Comparison of ENCODE assay signal across 20 cellular contexts in genomic region chr4:23884261-23884660, GRCh38. TPM values are rescaled to one million over a fixed set of nuclear protein-coding genes. Genes with fewer than 3 reads are reported as not detected.
A peak's percentile ranks its signal among the peaks of the same experiment; 100 is the strongest.
DNase-seq lines count a peak whose midpoint lies in the region; ATAC-seq, FAIRE-seq and TF ChIP-seq lines count a peak whose summit lies in the region.
"Had no signal": no experiment of that assay in that cellular context is flagged by ENCODE, and none has a peak within 500 bp of the region (broad histone marks: within the 10 kb centered on the region; RNA-seq: fewer than 3 reads in every experiment).

No MANE protein-coding gene starts in this region.

- FAIRE-seq in colon (lab: Jason Lieb, UNC), result peak; percentile 24
- FAIRE-seq: HTR-8/SVneo had no signal

- no peaks in the 10 kb centered on the region for H3K36me3 ChIP-seq in gastroesophageal sphincter
- no peaks in the 10 kb centered on the region for H3K36me3 ChIP-seq in effector memory CD4-positive, alpha-beta T cell (ENCODE audit: control insufficient read depth, insufficient read depth, low read length)

- H3K27ac ChIP-seq in gastroesophageal sphincter, result peak overlapping the region in 3 of 4 donors; percentile 82 to 87 (median 83)
- no peak overlapping the region for H3K27ac ChIP-seq in effector memory CD4-positive, alpha-beta T cell (ENCODE audit: insufficient read depth, low read length, poor library complexity, severe bottlenecking)
- H3K27ac ChIP-seq: HL-60, PC-9 had no signal

- no peaks in the 10 kb centered on the region for H3K9me3 ChIP-seq in gastroesophageal sphincter
- no peaks in the 10 kb centered on the region for H3K9me3 ChIP-seq in effector memory CD4-positive, alpha-beta T cell (ENCODE audit: control insufficient read depth, low read length)
- H3K9me3 ChIP-seq: BE2C had no signal

- no peaks in the 10 kb centered on the region for H3K27me3 ChIP-seq in gastroesophageal sphincter
- no peaks in the 10 kb centered on the region for H3K27me3 ChIP-seq in effector memory CD4-positive, alpha-beta T cell (replicated peaks; ENCODE audit: control insufficient read depth, insufficient read depth, low read length, poor library complexity, severe bottlenecking)
- H3K27me3 ChIP-seq: BE2C had no signal

- TF ChIP-seq EP300 in gastroesophageal sphincter (IDR thresholded peaks at IDR 0.05), result no peak

- ATAC-seq in gastroesophageal sphincter, result no peak

- DNase-seq in amniotic epithelial cell (ENCODE audit: low read depth) (peak; percentile 12), retinal pigment epithelial cell (ENCODE audit: low read depth) (no peak), NCI-H2029 treated with DMSO at 0.1 percent for 48 hours (lab: John Stamatoyannopoulos, UW) (no peak), SHP77 treated with DMSO at 0.1 percent for 48 hours (lab: John Stamatoyannopoulos, UW) (no peak)
- DNase-seq in effector memory CD4-positive, alpha-beta T cell, result no peak
- DNase-seq: BE2C; Calu3; CD4-positive, alpha-beta T cell; DMS79; HCEC 1CT; NCI-H1417; NCI-H1930; NCI-H2171; NCI-H446 treated with DMSO at 0.1 percent for 48 hours; NCI-H748 treated with DMSO at 0.1 percent for 48 hours; PC-9 had no signal

- no peak for TF ChIP-seq POLR2A in gastroesophageal sphincter (IDR thresholded peaks at IDR 0.05)

- peaks cover 0 to 73% (median 3%) of the 10 kb centered on the region in 3 donors for H3K4me1 ChIP-seq in gastroesophageal sphincter
- no peaks in the 10 kb centered on the region for H3K4me1 ChIP-seq in effector memory CD4-positive, alpha-beta T cell (ENCODE audit: control insufficient read depth, insufficient read depth, low read length, poor library complexity, severe bottlenecking)

- no peak for TF ChIP-seq CTCF in gastroesophageal sphincter (IDR thresholded peaks at IDR 0.05)
- no peak for TF ChIP-seq CTCF in retinal pigment epithelial cell (conservative IDR thresholded peaks at IDR 0.05; ENCODE audit: low read depth, low read length)

- H3K4me3 ChIP-seq in gastroesophageal sphincter (no peak overlapping the region), retinal pigment epithelial cell (ENCODE audit: low read length) (peak overlapping the region; percentile 31)
- no peak overlapping the region for H3K4me3 ChIP-seq in effector memory CD4-positive, alpha-beta T cell (ENCODE audit: insufficient read depth, low read depth, low read length, poor library complexity, severe bottlenecking)
- H3K4me3 ChIP-seq: PC-9 had no signal

RNA-seq across cellular contexts. Expression of gene PPARGC1A, which starts 5.6 kb away (rescaled TPM):
- total RNA-seq in gastroesophageal sphincter, result 10 to 100 TPM in 2 of 4 donors, 1 to 10 TPM in 2; 5.8 to 43.7 (median 18.3) TPM
- total RNA-seq: CD4-positive, alpha-beta T cell; PC-9 had no signal
